In genomic region chr15:74616996-74617395, GRCh38 we compare ENCODE assay signal across 8 cellular contexts. TPM values are rescaled to one million over a fixed set of nuclear protein-coding genes. Genes with fewer than 3 reads are reported as not detected.
DNase-seq lines count a peak whose midpoint lies in the region; ATAC-seq and TF ChIP-seq lines count a peak whose summit lies in the region.

No MANE protein-coding gene starts in this region.

- H3K27me3 Mint-ChIP-seq in natural killer cell treated with Interleukin-12 subunit alpha and Interleukin-12 subunit beta and Interleukin-15 and Interleukin-18, amount 100 ng/mL, for 72 hours, result no peaks in the 10 kb centered on the region

- peak overlapping the region; percentile 99 to 100 for H3K9ac ChIP-seq in colonic mucosa (ENCODE audit: low read depth in 2 of 2, low read length in 2 of 2)

- H3K27ac ChIP-seq in colonic mucosa, result no peak overlapping the region

- H3K36me3 Mint-ChIP-seq in natural killer cell treated with Interleukin-12 subunit alpha and Interleukin-12 subunit beta and Interleukin-15 and Interleukin-18, amount 100 ng/mL, for 72 hours, result peaks cover 9% of the 10 kb centered on the region

- H3K9me3 Mint-ChIP-seq in natural killer cell treated with Interleukin-12 subunit alpha and Interleukin-12 subunit beta and Interleukin-15 and Interleukin-18, amount 100 ng/mL, for 72 hours, result no peaks in the 10 kb centered on the region

- DNase-seq in BE2C (no peak), MG63 (no peak), colonic mucosa (no peak), NAMALWA (ENCODE audit: low spot score) (no peak), NCI-H226 (no peak)
- DNase-seq in natural killer cell treated with Interleukin-12 subunit alpha and Interleukin-12 subunit beta and Interleukin-15 and Interleukin-18, amount 100 ng/mL, for 72 hours (ENCODE audit: low spot score), result no peak
- DNase-seq in effector CD8-positive, alpha-beta T cell (lab: John Stamatoyannopoulos, UW), result no peak

- peaks cover 46 to 50% of the 10 kb centered on the region in 2 donors for H3K4me1 Mint-ChIP-seq in natural killer cell treated with Interleukin-12 subunit alpha and Interleukin-12 subunit beta and Interleukin-15 and Interleukin-18, amount 100 ng/mL, for 72 hours (ENCODE audit: low read depth in 2 of 2)

- no peaks in the 10 kb centered on the region for H3K27me3 ChIP-seq in BE2C
- no peaks in the 10 kb centered on the region for H3K27me3 ChIP-seq in MG63
- H3K27me3 ChIP-seq in colonic mucosa, result no peaks in the 10 kb centered on the region

- H3K36me3 ChIP-seq in BE2C (peaks cover 31% of the 10 kb centered on the region), MG63 (peaks cover 55% of the 10 kb centered on the region), colonic mucosa (peaks cover 18% of the 10 kb centered on the region)

- TF ChIP-seq CTCF in BE2C (IDR thresholded peaks at IDR 0.05; ENCODE audit: low read depth, low read length) (no peak), colonic mucosa (IDR thresholded peaks at IDR 0.05) (no peak)

- H3K27ac Mint-ChIP-seq in natural killer cell treated with Interleukin-12 subunit alpha and Interleukin-12 subunit beta and Interleukin-15 and Interleukin-18, amount 100 ng/mL, for 72 hours, result peak overlapping the region; percentile 88 to 94

- intact Hi-C loops in colonic mucosa (cut with DNase I), result loop anchor here (5.0 to 10.0 kb wide), 2 partner anchors 75 to 152 kb away; partner anchors contain the start of genes ARID3B and UBL7

- H3K4me3 Mint-ChIP-seq in natural killer cell treated with Interleukin-12 subunit alpha and Interleukin-12 subunit beta and Interleukin-15 and Interleukin-18, amount 100 ng/mL, for 72 hours, result peak overlapping the region; percentile 94

- H3K9me3 ChIP-seq in BE2C, result no peaks in the 10 kb centered on the region
- no peaks in the 10 kb centered on the region for H3K9me3 ChIP-seq in MG63
- H3K9me3 ChIP-seq in colonic mucosa, result no peaks in the 10 kb centered on the region

- no peak for ATAC-seq in natural killer cell treated with Interleukin-12 subunit alpha and Interleukin-12 subunit beta and Interleukin-15 and Interleukin-18, amount 100 ng/mL, for 72 hours
- ATAC-seq in HG03457 (IDR thresholded peaks at IDR 0.05; ENCODE audit: unreplicated experiment), result no peak

- H3K4me3 ChIP-seq in BE2C (ENCODE audit: low read depth, low read length) (peak overlapping the region; percentile 99), MG63 (peak overlapping the region; percentile 87), colonic mucosa (peak overlapping the region; percentile 99)

- H3K4me1 ChIP-seq in BE2C (peaks cover 3% of the 10 kb centered on the region), colonic mucosa (peaks cover 20% of the 10 kb centered on the region)

RNA-seq across cellular contexts. Expression of gene CLK3, which starts 1.4 kb away (rescaled TPM):
- polyA plus RNA-seq in BE2C (2012; ENCODE audit: insufficient read depth, insufficient read length, low read depth), result 127 TPM
- 17.5 and 18.8 TPM in 2 replicates for total RNA-seq in MG63 (2014; rRNA removed; shearing (Covaris generic); ENCODE audit: low replicate concordance)
- total RNA-seq in colonic mucosa, result 10 to 100 TPM; 83.5 to 88.9 TPM
- 100 to 1,000 TPM; 148 TPM for total RNA-seq in natural killer cell treated with Interleukin-12 subunit alpha and Interleukin-12 subunit beta and Interleukin-15 and Interleukin-18, amount 100 ng/mL, for 72 hours
